11 cellular contexts compared by ENCODE assay signal in genomic region chr12:114671664-114672476, GRCh38. TPM values are rescaled to one million over a fixed set of nuclear protein-coding genes. Genes with fewer than 3 reads are reported as not detected.
DNase-seq lines count a peak whose midpoint lies in the region; ATAC-seq and TF ChIP-seq lines count a peak whose summit lies in the region.
"Had no signal": no experiment of that assay in that cellular context is flagged by ENCODE, and none has a peak within 500 bp of the region (broad histone marks: within the 10 kb centered on the region; RNA-seq: fewer than 3 reads in every experiment).

No MANE protein-coding gene starts in this region.

- H3K9me3 ChIP-seq in H9 (ENCODE audit: control insufficient read depth, low read depth, low read length) (no peaks in the 10 kb centered on the region), stomach (no peaks in the 10 kb centered on the region)

- peaks cover 15% of the 10 kb centered on the region for H3K23me2 ChIP-seq in H9 (ENCODE audit: insufficient read length, low read depth, low read length, poor library complexity, severe bottlenecking)

- H2BK12ac ChIP-seq in H9 (ENCODE audit: insufficient read length, low read depth, low read length), result no peak overlapping the region

- H3K4me3 ChIP-seq in astrocyte of the cerebellum (ENCODE audit: low read depth, low read length), result peak overlapping the region; percentile 24
- H3K4me3 ChIP-seq in stomach, result peak overlapping the region in 1 of 4 donors; percentile 11

- no peak for TF ChIP-seq POLR2A in stomach (IDR thresholded peaks at IDR 0.05)

- H4K91ac ChIP-seq in H9 (ENCODE audit: insufficient read length, low read depth, low read length), result no peak overlapping the region

- H3K4ac ChIP-seq in H9 (ENCODE audit: low read depth, low read length), result no peak overlapping the region

- DNase-seq in H9 (peak; percentile 75), astrocyte of the cerebellum (ENCODE audit: low read depth) (no peak), islet precursor cell (peak; percentile 89), stomach (no peak), putamen (ENCODE audit: low spot score) (no peak), NCI-H2227 treated with DMSO at 0.1 percent for 48 hours (lab: John Stamatoyannopoulos, UW) (no peak)
- no peak for DNase-seq in activated CD4-positive, alpha-beta T cell treated with anti-CD3 and anti-CD28 coated beads for 1 hour
- DNase-seq: HCEC 1CT, NCI-H1436 treated with DMSO at 0.1 percent for 48 hours had no signal

- no peak overlapping the region for H2BK15ac ChIP-seq in H9 (ENCODE audit: low read depth, low read length)

- intact Hi-C loops in stomach (cut with DNase I; ENCODE audit: low total_unique reads), result loop anchor here (10.0 kb wide), 1 partner anchor 953 kb away; no protein-coding TSS in a partner anchor

- H3K18ac ChIP-seq in H9 (ENCODE audit: insufficient read length, low read depth, low read length), result no peak overlapping the region

- no peak overlapping the region for H4K8ac ChIP-seq in H9 (replicated peaks; ENCODE audit: insufficient read length, low read depth, low read length)

- H2AFZ ChIP-seq in H9 (ENCODE audit: low read length), result no peak overlapping the region

- ATAC-seq in HG03342 (IDR thresholded peaks at IDR 0.05; ENCODE audit: unreplicated experiment), result no peak

- H2AK5ac ChIP-seq in H9 (ENCODE audit: insufficient read length, low read length), result no peak overlapping the region

- no peak overlapping the region for H3K27ac Mint-ChIP-seq in H9

- H3K79me2 ChIP-seq in H9 (ENCODE audit: insufficient read depth, low read length), result no peaks in the 10 kb centered on the region

- H3K4me1 ChIP-seq in H9 (ENCODE audit: insufficient read depth, low read length) (peaks cover 15% of the 10 kb centered on the region; the same call in 1 of the 2 replicates), stomach (peaks cover 10 to 42% (median 25%) of the 10 kb centered on the region in 4 donors)

- H3K27ac ChIP-seq in H9 (ENCODE audit: insufficient read length, low read depth, low read length) (no peak overlapping the region), stomach (peak overlapping the region in 4 of 5 donors; percentile 12 to 60 (median 38))
- H3K27ac ChIP-seq: HL-60 had no signal

- no peak overlapping the region for H2BK5ac ChIP-seq in H9 (ENCODE audit: insufficient read length, low read length)

- H2BK20ac ChIP-seq in H9 (ENCODE audit: low read depth, low read length, poor library complexity, severe bottlenecking), result no peak overlapping the region

- H3K27me3 ChIP-seq in H9 (ENCODE audit: insufficient read depth, low read length), result peaks cover 86% of the 10 kb centered on the region
- peaks cover 7 to 99% (median 59%) of the 10 kb centered on the region in 3 donors for H3K27me3 ChIP-seq in stomach

- peaks cover 0 to 11% of the 10 kb centered on the region in 2 experiments; a peak in 2 of 5 replicates for H3K9me3 Mint-ChIP-seq in H9

- H3K4me1 Mint-ChIP-seq in H9, result peaks cover 34 to 75% of the 10 kb centered on the region in 2 experiments

- no peaks in the 10 kb centered on the region; a peak in 1 of 7 replicates for H3K36me3 Mint-ChIP-seq in H9 (ENCODE audit: insufficient read depth in 1 of 3, low read depth in 3 of 3)

- H4K20me1 ChIP-seq in H9 (ENCODE audit: control insufficient read depth, insufficient read depth, insufficient read length), result no peaks in the 10 kb centered on the region

- no peaks in the 10 kb centered on the region for H3K79me1 ChIP-seq in H9 (ENCODE audit: insufficient read depth, low read depth, low read length, poor library complexity, severe bottlenecking)

- TF ChIP-seq EP300 in stomach (IDR thresholded peaks at IDR 0.05), result no peak

- H3K14ac ChIP-seq in H9 (ENCODE audit: insufficient read depth, low read length), result no peak overlapping the region

- in situ Hi-C loops in astrocyte of the cerebellum (cut with HindIII; ENCODE audit: low sequenced_read_pairs), result no loop called here

- no peak overlapping the region for H3K56ac ChIP-seq in H9 (ENCODE audit: insufficient read length, low read depth, low read length)

- no peak overlapping the region for H3K9ac ChIP-seq in H9 (ENCODE audit: extremely low read depth, insufficient read length, low read length)

- peaks cover 100% of the 10 kb centered on the region for H3K27me3 Mint-ChIP-seq in H9 (ENCODE audit: low read depth)

- peak overlapping the region; percentile 15 for H3K4me2 ChIP-seq in H9 (ENCODE audit: insufficient read depth, insufficient read length, low read length)

- no peak overlapping the region for H3T11ph ChIP-seq in H9 (ENCODE audit: low read length)

- H2BK120ac ChIP-seq in H9 (ENCODE audit: low read depth, low read length, poor library complexity, severe bottlenecking), result no peak overlapping the region

- peak overlapping the region in 1 of 2 experiments; percentile 70; a peak in 3 of 5 replicates for H3K4me3 Mint-ChIP-seq in H9

- H3K23ac ChIP-seq in H9 (ENCODE audit: insufficient read length, low read depth, low read length), result no peak overlapping the region

- H3K36me3 ChIP-seq in stomach, result peaks cover 0 to 28% (median 18%) of the 10 kb centered on the region in 4 donors

- WGBS in H9 (ENCODE audit: extremely low coverage, insufficient read length, low lambda C conversion rate), result no CpG with 5 or more reads among the region's 55 CpGs
- 22 to 60% (median 42%) methylated on average over 55 of the region's 55 CpGs for WGBS in stomach, 5 donors

- TF ChIP-seq CTCF in H9 (conservative IDR thresholded peaks at IDR 0.05), result no peak
- TF ChIP-seq CTCF in astrocyte of the cerebellum (IDR thresholded peaks at IDR 0.05; ENCODE audit: low read depth, low read length, missing control alignments), result no peak
- TF ChIP-seq CTCF in stomach (IDR thresholded peaks at IDR 0.05), result no peak

- no peak overlapping the region for H4K5ac ChIP-seq in H9 (ENCODE audit: insufficient read length, low read depth, low read length)

RNA-seq across cellular contexts. Expression of gene TBX3, which starts 12.1 kb away (rescaled TPM):
- 0.04 and 0.07 TPM in 2 replicates for total RNA-seq in H9 (2021)
- 10 to 100 TPM in 2 of 5 donors, 1 to 10 TPM in 2, not detected in 1; 5.7 to 12.7 (median 10.3) TPM for total RNA-seq in stomach
- 1 to 10 TPM; 2.5 to 4.9 (median 3.5) TPM for polyA plus RNA-seq in stomach

Comparison
In these comparisons a context has a peak if more than half of its experiments do, and no peak if none do; other contexts are left out.
1. DNase-seq: peak in H9 (single experiment) and islet precursor cell (single experiment); none in astrocyte of the cerebellum (single experiment), stomach (single experiment), activated CD4-positive, alpha-beta T cell treated with anti-CD3 and anti-CD28 coated beads for 1 hour (single experiment), putamen (single experiment) and NCI-H2227 treated with DMSO at 0.1 percent for 48 hours (single experiment).